10 cellular contexts compared by ENCODE assay signal in genomic region chr14:74531467-74531866, GRCh38. TPM values are rescaled to one million over a fixed set of nuclear protein-coding genes. Genes with fewer than 3 reads are reported as not detected.
DNase-seq lines count a peak whose midpoint lies in the region; ATAC-seq and TF ChIP-seq lines count a peak whose summit lies in the region.
"Had no signal": no experiment of that assay in that cellular context is flagged by ENCODE, and none has a peak within 500 bp of the region (broad histone marks: within the 10 kb centered on the region; RNA-seq: fewer than 3 reads in every experiment).

No MANE protein-coding gene starts in this region.

- peaks cover 12% of the 10 kb centered on the region for H3K4me1 Mint-ChIP-seq in MCF 10A (ENCODE audit: insufficient read depth, unreplicated experiment)

- peaks cover 4% of the 10 kb centered on the region for H3K36me3 Mint-ChIP-seq in MCF 10A (ENCODE audit: insufficient read depth, unreplicated experiment)

- CTCF ChIA-PET in MCF 10A (lab: Yijun Ruan, JAX) = interaction anchor here (0.6 to 1.0 kb wide), 6 partner anchors 17 to 305 kb away, joined by 3 to 4 read pairs (median 4); no protein-coding TSS in a partner anchor

- H3K27ac Mint-ChIP-seq in MCF 10A (ENCODE audit: low read depth, unreplicated experiment) = peak overlapping the region; percentile 65

- no peaks in the 10 kb centered on the region for H3K9me3 ChIP-seq in breast epithelium
- H3K9me3 ChIP-seq in cardiac muscle cell (ENCODE audit: low read depth) = no peaks in the 10 kb centered on the region
- no peaks in the 10 kb centered on the region for H3K9me3 ChIP-seq in thyroid gland
- H3K9me3 ChIP-seq: Caco-2, tibial artery had no signal

- H3K4me1 ChIP-seq in breast epithelium = peaks cover 0 to under 1% of the 10 kb centered on the region in 2 donors
- peaks cover 4% of the 10 kb centered on the region for H3K4me1 ChIP-seq in cardiac muscle cell (ENCODE audit: low read depth)
- peaks cover 14 to 24% of the 10 kb centered on the region in 2 donors for H3K4me1 ChIP-seq in thyroid gland
- H3K4me1 ChIP-seq: Caco-2 had no signal

- ATAC-seq in HG03039 (IDR thresholded peaks at IDR 0.05; ENCODE audit: unreplicated experiment) = no peak
- ATAC-seq in GM21360 (IDR thresholded peaks at IDR 0.05; ENCODE audit: unreplicated experiment) = no peak

- BruUV-seq in MCF 10A (replicated peaks; lab: Mats Ljungman, UMichigan) = no TSS peak

- H3K9me3 Mint-ChIP-seq in MCF 10A (ENCODE audit: unreplicated experiment) = no peaks in the 10 kb centered on the region

- no peaks in the 10 kb centered on the region for H3K27me3 ChIP-seq in breast epithelium
- no peaks in the 10 kb centered on the region for H3K27me3 ChIP-seq in cardiac muscle cell
- H3K27me3 ChIP-seq in thyroid gland = no peaks in the 10 kb centered on the region
- H3K27me3 ChIP-seq: tibial artery had no signal

- H3K36me3 ChIP-seq in breast epithelium (no peaks in the 10 kb centered on the region), cardiac muscle cell (no peaks in the 10 kb centered on the region), thyroid gland (no peaks in the 10 kb centered on the region)

- no peak overlapping the region for H3K4me3 Mint-ChIP-seq in MCF 10A (ENCODE audit: unreplicated experiment)

- TF ChIP-seq POLR2A in breast epithelium (IDR thresholded peaks at IDR 0.05) = no peak
- no peak for TF ChIP-seq POLR2A in thyroid gland (IDR thresholded peaks at IDR 0.05)

- POLR2A ChIA-PET in MCF 10A (lab: Yijun Ruan, JAX) = interaction anchor here (1.1 kb wide), 2 partner anchors 38 to 41 kb away, joined by 5 to 7 read pairs; partner anchors contain the start of genes ISCA2 and NPC2

- H3K4me3 ChIP-seq in breast epithelium (no peak overlapping the region), cardiac muscle cell (no peak overlapping the region), thyroid gland (replicated peaks in 1 of 3) (no peak overlapping the region)
- H3K4me3 ChIP-seq: tibial artery had no signal

- H3K27ac ChIP-seq in breast epithelium (peak overlapping the region in 1 of 2 donors; percentile 25), cardiac muscle cell (no peak overlapping the region), thyroid gland (peak overlapping the region; percentile 41 to 83 (median 67))

- TF ChIP-seq CTCF in MCF 10A (IDR thresholded peaks at IDR 0.05; ENCODE audit: unreplicated experiment) (peak; percentile 18), breast epithelium (IDR thresholded peaks at IDR 0.05) (no peak), cardiac muscle cell (IDR thresholded peaks at IDR 0.05; ENCODE audit: low read depth, low read length) (peak; percentile 38), thyroid gland (IDR thresholded peaks at IDR 0.05) (peak in 4 of 6 experiments; percentile 16 to 42 (median 33))

- peak; percentile 79 for DNase-seq in MCF 10A (ENCODE audit: unreplicated experiment)
- DNase-seq in breast epithelium (ENCODE audit: low spot score in 2 of 2) = no peak
- peak; percentile 49 for DNase-seq in UCSD-AML1 (lab: John Stamatoyannopoulos, UW; ENCODE audit: unreplicated experiment)
- DNase-seq in cardiac muscle cell (ENCODE audit: low read depth in 1 of 2, low spot score in 1 of 2) = peak; percentile 36 to 74
- DNase-seq in thyroid gland = peak; percentile 45 to 64
- no peak for DNase-seq in COLO829 (ENCODE audit: low spot score)
- DNase-seq: tibial artery had no signal

- no peaks in the 10 kb centered on the region for H3K27me3 Mint-ChIP-seq in MCF 10A (ENCODE audit: insufficient read depth, unreplicated experiment)

- 50 to 93% methylated on average over 1 to 4 of the region's 5 CpGs for WGBS in thyroid gland, 2 donors

- intact Hi-C loops in MCF 10A (cut with micrococcal nuclease) = loop anchor here (1.0 kb wide), 1 partner anchor 182 kb away; the partner anchor contains the start of genes AREL1 and FCF1
- intact Hi-C loops in breast epithelium (cut with DNase I; ENCODE audit: low total_unique reads) = loop anchor here (5.0 kb wide), 1 partner anchor 1801 kb away; no protein-coding TSS in a partner anchor
- intact Hi-C loops in thyroid gland (cut with DNase I) = no loop called here

RNA-seq across cellular contexts. Expression of gene ISCA2, which starts 37.9 kb away (rescaled TPM):
- total RNA-seq in MCF 10A (2022) (13.9 and 21.1 TPM in 2 replicates), breast epithelium (10 to 100 TPM; 17.3 to 31.8 (median 21.3) TPM), cardiac muscle cell (26.5 and 39.8 TPM in 2 replicates), thyroid gland (10 to 100 TPM; 24.6 to 54.9 (median 44.2) TPM)
- polyA plus RNA-seq in cardiac muscle cell = 141 and 153 TPM in 2 replicates

RNA-seq across cellular contexts. Expression of gene NPC2, which starts 38.4 kb away (rescaled TPM):
- total RNA-seq in MCF 10A (2022) (105 and 128 TPM in 2 replicates), breast epithelium (100 to 1,000 TPM; 277 to 663 (median 594) TPM), cardiac muscle cell (310 and 437 TPM in 2 replicates), thyroid gland (1,000 to 10,000 TPM in 1 of 4 donors, 100 to 1,000 TPM in 3; 583 to 1,617 (median 793) TPM)
- polyA plus RNA-seq in cardiac muscle cell = 243 and 256 TPM in 2 replicates

Comparison
In these comparisons a context has a peak if more than half of its experiments do, and no peak if none do; other contexts are left out.
1. DNase-seq: peak in MCF 10A (single experiment), UCSD-AML1 (single experiment), cardiac muscle cell (2 of 2) and thyroid gland (2 of 2); none in breast epithelium (0 of 2) and COLO829 (single experiment).
2. CTCF ChIP-seq: peak in MCF 10A (single experiment), cardiac muscle cell (single experiment) and thyroid gland (4 of 6); none in breast epithelium (0 of 3).